10 cellular contexts compared by ENCODE assay signal in genomic region chr12:9943244-9943643, GRCh38. TPM values are rescaled to one million over a fixed set of nuclear protein-coding genes. Genes with fewer than 3 reads are reported as not detected.
A peak's percentile ranks its signal among the peaks of the same experiment; 100 is the strongest.
DNase-seq lines count a peak whose midpoint lies in the region; ATAC-seq and TF ChIP-seq lines count a peak whose summit lies in the region.
"Had no signal": no experiment of that assay in that cellular context is flagged by ENCODE, and none has a peak within 500 bp of the region (broad histone marks: within the 10 kb centered on the region; RNA-seq: fewer than 3 reads in every experiment).

No MANE protein-coding gene starts in this region.

- in situ Hi-C loops in GM13977 (cut with MboI; ENCODE audit: low pct_unique_long_range_greater_than_20kb, low sequenced_read_pairs, unreplicated experiment), result no loop called here

- H3K27ac ChIP-seq in right atrium auricular region, result no peak overlapping the region

- no peaks in the 10 kb centered on the region for H3K9me3 ChIP-seq in right atrium auricular region

- H3K36me3 ChIP-seq in right atrium auricular region, result no peaks in the 10 kb centered on the region

- ATAC-seq in omental fat pad (ENCODE audit: low FRiP score), result peak; percentile 62

- peak; percentile 49 for DNase-seq in NCI-H82 (lab: John Stamatoyannopoulos, UW)
- no peak for DNase-seq in NCI-H82 treated with DMSO at 0.1 percent for 48 hours (lab: John Stamatoyannopoulos, UW; ENCODE audit: unreplicated experiment)
- DNase-seq in NCI-H1105 treated with DMSO at 0.1 percent for 48 hours (lab: John Stamatoyannopoulos, UW), result peak; percentile 91
- peak; percentile 16 for DNase-seq in activated naive CD4-positive, alpha-beta T cell treated with anti-CD3 and anti-CD28 coated beads, Interleukin-2, amount 50 U/mL, for 16 hours
- no peak for DNase-seq in omental fat pad (ENCODE audit: low spot score)
- DNase-seq in NCI-H2107 treated with DMSO at 0.1 percent for 48 hours (lab: John Stamatoyannopoulos, UW; ENCODE audit: unreplicated experiment), result no peak
- DNase-seq in GM13977 (ENCODE audit: low spot score), result no peak
- DNase-seq in right atrium auricular region (ENCODE audit: low spot score), result no peak

- H3K4me3 ChIP-seq in right atrium auricular region, result peak overlapping the region in 1 of 2 donors; percentile 13

- no peaks in the 10 kb centered on the region for H3K27me3 ChIP-seq in right atrium auricular region

- no peak for TF ChIP-seq CTCF in omental fat pad (IDR thresholded peaks at IDR 0.05)
- no peak for TF ChIP-seq CTCF in GM13977 (IDR thresholded peaks at IDR 0.05; ENCODE audit: extremely low read depth, insufficient read depth, missing control alignments)
- TF ChIP-seq CTCF in right atrium auricular region (IDR thresholded peaks at IDR 0.05), result no peak

- no peaks in the 10 kb centered on the region for H3K4me1 ChIP-seq in right atrium auricular region

RNA-seq across cellular contexts. Expression of gene CLEC2A, which starts 11.1 kb away (rescaled TPM):
- total RNA-seq in omental fat pad (not detected), right atrium auricular region (not detected)
- total RNA-seq: bronchial epithelial cell, osteoblast had no signal

RNA-seq across cellular contexts. Expression of gene CLEC12A, which starts 28.0 kb away (rescaled TPM):
- 1 to 10 TPM in 3 of 4 donors, under 1 TPM in 1; 0.75 to 6.5 (median 1.7) TPM for total RNA-seq in omental fat pad
- 1 to 10 TPM in 1 of 2 donors, under 1 TPM in 1; 0.47 to 1.3 TPM for total RNA-seq in right atrium auricular region
- total RNA-seq: bronchial epithelial cell had no signal

RNA-seq across cellular contexts. Expression of gene CLEC1B, which starts 55.7 kb away (rescaled TPM):
- total RNA-seq in omental fat pad, result not detected
- total RNA-seq in right atrium auricular region, result not detected
- total RNA-seq: bronchial epithelial cell, osteoblast had no signal

Comparison
In these comparisons a context has a peak if more than half of its experiments do, and no peak if none do; other contexts are left out.
1. DNase-seq: peak in NCI-H82 (single experiment), NCI-H1105 treated with DMSO at 0.1 percent for 48 hours (single experiment) and activated naive CD4-positive, alpha-beta T cell treated with anti-CD3 and anti-CD28 coated beads, Interleukin-2, amount 50 U/mL, for 16 hours (single experiment); none in NCI-H82 treated with DMSO at 0.1 percent for 48 hours (single experiment), omental fat pad (single experiment), NCI-H2107 treated with DMSO at 0.1 percent for 48 hours (single experiment), GM13977 (single experiment) and right atrium auricular region (single experiment).